In genomic region chr4:31194823-31195222, GRCh38 we compare ENCODE assay signal across 32 cellular contexts.
A peak's percentile ranks its signal among the peaks of the same experiment; 100 is the strongest.
DNase-seq lines count a peak whose midpoint lies in the region; FAIRE-seq and TF ChIP-seq lines count a peak whose summit lies in the region.
"Had no signal": no experiment of that assay in that cellular context is flagged by ENCODE, and none has a peak within 500 bp of the region (broad histone marks: within the 10 kb centered on the region; RNA-seq: fewer than 3 reads in every experiment).

No MANE protein-coding gene starts in this region.

- H3K27ac Mint-ChIP-seq in MCF 10A (ENCODE audit: low read depth, unreplicated experiment): peak overlapping the region; percentile 27
- H3K27ac Mint-ChIP-seq in type B pancreatic cell: no peak overlapping the region
- H3K27ac Mint-ChIP-seq in glutamatergic neuron (ENCODE audit: unreplicated experiment): no peak overlapping the region
- H3K27ac Mint-ChIP-seq: activated CD4-positive, alpha-beta T cell treated with anti-CD3 and anti-CD28 coated beads, Interleukin-2, amount 10 ng/mL, durations not matched to agents 24 days and 14 days; activated T-helper 2 cell treated with anti-CD3 and anti-CD28 coated beads, Interferon-gamma antibody, Interleukin-2, Interleukin-4, amounts not matched to agents 10 μg/mL and 5 μg/mL and 100 μg/mL, durations not matched to agents 14 hours and 24 hours and 36 hours; CD14-positive monocyte; neural progenitor cell; T-cell had no signal

- WGBS in mammary epithelial cell (ENCODE audit: low coverage, missing lambda C conversion rate): 36% methylated on average over 3 of the region's 3 CpGs
- 64 to 67% methylated on average over 3 of the region's 3 CpGs for WGBS in sigmoid colon, 2 donors

- no peak for TF ChIP-seq EP300 in sigmoid colon (IDR thresholded peaks at IDR 0.05)

- intact Hi-C loops in MCF 10A (cut with micrococcal nuclease): no loop called here
- intact Hi-C loops in mammary epithelial cell (cut with micrococcal nuclease): no loop called here
- intact Hi-C loops in sigmoid colon (cut with DNase I): no loop called here

- H3K4me1 ChIP-seq in mammary epithelial cell (ENCODE audit: insufficient read depth, low read length) (no peaks in the 10 kb centered on the region), sigmoid colon (no peaks in the 10 kb centered on the region)
- H3K4me1 ChIP-seq: right atrium auricular region, SJSA1, suprapubic skin had no signal

- H3K27ac ChIP-seq in mammary epithelial cell (ENCODE audit: insufficient read depth, low read depth, low read length) (no peak overlapping the region), sigmoid colon (no peak overlapping the region)
- H3K27ac ChIP-seq: GM23248, neural progenitor cell, pancreas, right atrium auricular region, SJSA1, suprapubic skin had no signal

- no peak overlapping the region for H3K4me3 Mint-ChIP-seq in MCF 10A (ENCODE audit: unreplicated experiment)
- no peak overlapping the region for H3K4me3 Mint-ChIP-seq in type B pancreatic cell
- H3K4me3 Mint-ChIP-seq in glutamatergic neuron (ENCODE audit: unreplicated experiment): no peak overlapping the region
- H3K4me3 Mint-ChIP-seq: activated CD4-positive, alpha-beta T cell treated with anti-CD3 and anti-CD28 coated beads, Interleukin-2, amount 10 ng/mL, durations not matched to agents 24 days and 14 days; CD14-positive monocyte; neural progenitor cell; T-cell had no signal

- no peak overlapping the region for H3K4me3 ChIP-seq in mammary epithelial cell (replicated peaks in 1 of 3; ENCODE audit: insufficient read depth in 1 of 3, low read depth in 2 of 3, low read length in 3 of 3)
- no peak overlapping the region for H3K4me3 ChIP-seq in bronchial epithelial cell (ENCODE audit: low read depth, low read length)
- H3K4me3 ChIP-seq in sigmoid colon: no peak overlapping the region
- H3K4me3 ChIP-seq: GM23248, neural progenitor cell, pancreas, right atrium auricular region, SJSA1, suprapubic skin had no signal

- in situ Hi-C loops in mammary epithelial cell (cut with MboI; ENCODE audit: low sequenced_read_pairs in 2 of 2): no loop called here

- BruUV-seq in MCF 10A (replicated peaks; lab: Mats Ljungman, UMichigan): no TSS peak
- no TSS peak for BruUV-seq in mammary epithelial cell (replicated peaks; lab: Mats Ljungman, UMichigan)

- H2AFZ ChIP-seq in mammary epithelial cell (ENCODE audit: low read depth, low read length): no peak overlapping the region
- H2AFZ ChIP-seq: GM23248, neural progenitor cell had no signal

- DNase-seq in MCF 10A (ENCODE audit: unreplicated experiment) (peak; percentile 44), mammary epithelial cell (no peak), NCI-H345 (lab: John Stamatoyannopoulos, UW) (peak; percentile 52), bronchial epithelial cell (ENCODE audit: low read depth) (peak; percentile 7), type B pancreatic cell (ENCODE audit: extremely low spot score, unreplicated experiment) (no peak), glutamatergic neuron (no peak), SK-N-DZ (ENCODE audit: low spot score) (no peak), sigmoid colon (no peak)
- DNase-seq: activated CD4-positive, alpha-beta T cell treated with anti-CD3 and anti-CD28 coated beads, Interleukin-2, amount 10 ng/mL, durations not matched to agents 24 days and 14 days; activated CD8-positive, alpha-beta memory T cell treated with anti-CD3 and anti-CD28 coated beads for 24 hours; activated naive CD4-positive, alpha-beta T cell treated with anti-CD3 and anti-CD28 coated beads, Interleukin-2, amount 50 U/mL, for 16 hours; activated T-cell treated with anti-CD3 and anti-CD28 coated beads for 4 hours; amygdala; Calu3; DMS79 treated with DMSO at 0.1 percent for 48 hours; GDM1; GM23248; islet precursor cell; left ventricle myocardium superior; NCI-H2171 treated with DMSO at 0.1 percent for 48 hours; NCI-H526 treated with DMSO at 0.1 percent for 48 hours; pancreas; stimulated activated CD4-positive, alpha-beta T cell treated with anti-CD3 and anti-CD28 coated beads, Interleukin-1b, Interleukin-23, amount 100 ng/mL, for 48 hours; stimulated activated naive CD4-positive, alpha-beta T cell treated with Interleukin-2 at 50 U/mL for 16 hours; T-cell had no signal

- H3K4me2 ChIP-seq in mammary epithelial cell (ENCODE audit: insufficient read depth, low read depth, low read length): no peak overlapping the region
- H3K4me2 ChIP-seq: neural progenitor cell had no signal

- no peak for FAIRE-seq in bronchial epithelial cell (lab: Jason Lieb, UNC)
- FAIRE-seq: A204.1, pancreas had no signal

- no peaks in the 10 kb centered on the region for H3K36me3 Mint-ChIP-seq in MCF 10A (ENCODE audit: insufficient read depth, unreplicated experiment)
- H3K36me3 Mint-ChIP-seq in type B pancreatic cell: peaks cover under 1% of the 10 kb centered on the region
- peaks cover 12% of the 10 kb centered on the region for H3K36me3 Mint-ChIP-seq in glutamatergic neuron (ENCODE audit: unreplicated experiment)
- H3K36me3 Mint-ChIP-seq: CD14-positive monocyte, neural progenitor cell, T-cell had no signal

- no peaks in the 10 kb centered on the region for H3K27me3 ChIP-seq in mammary epithelial cell (ENCODE audit: insufficient read depth, low read length)
- H3K27me3 ChIP-seq in bronchial epithelial cell (ENCODE audit: control insufficient read depth, insufficient read depth, low read length): no peaks in the 10 kb centered on the region
- no peaks in the 10 kb centered on the region for H3K27me3 ChIP-seq in sigmoid colon
- H3K27me3 ChIP-seq: neural progenitor cell, right atrium auricular region, SJSA1, suprapubic skin had no signal

- dilution Hi-C loops in mammary epithelial cell (cut with HindIII; ENCODE audit: low sequenced_read_pairs): no loop called here

- TF ChIP-seq POLR2A in sigmoid colon (IDR thresholded peaks at IDR 0.05): no peak

- no peak overlapping the region for H3K9ac ChIP-seq in mammary epithelial cell (ENCODE audit: insufficient read depth, low read length)
- H3K9ac ChIP-seq: GM23248, neural progenitor cell had no signal

- H3K79me2 ChIP-seq in mammary epithelial cell (ENCODE audit: insufficient read depth, low read length): no peaks in the 10 kb centered on the region

- H3K27me3 Mint-ChIP-seq in MCF 10A (ENCODE audit: insufficient read depth, unreplicated experiment) (no peaks in the 10 kb centered on the region), type B pancreatic cell (no peaks in the 10 kb centered on the region), glutamatergic neuron (ENCODE audit: unreplicated experiment) (no peaks in the 10 kb centered on the region)
- H3K27me3 Mint-ChIP-seq: activated CD4-positive, alpha-beta T cell treated with anti-CD3 and anti-CD28 coated beads, Interleukin-2, amount 10 ng/mL, durations not matched to agents 24 days and 14 days; T-cell had no signal

- CTCF ChIA-PET in MCF 10A (lab: Yijun Ruan, JAX) (no interaction called here), mammary epithelial cell (lab: Charles Lee; ENCODE audit: low non-redundant PET) (no interaction called here)

- H3K9me3 Mint-ChIP-seq in MCF 10A (ENCODE audit: unreplicated experiment) (peaks cover 8% of the 10 kb centered on the region), type B pancreatic cell (peaks cover 6% of the 10 kb centered on the region), glutamatergic neuron (ENCODE audit: unreplicated experiment) (peaks cover 2% of the 10 kb centered on the region)

- H3K4me1 Mint-ChIP-seq in MCF 10A (ENCODE audit: insufficient read depth, unreplicated experiment) (peaks cover 6% of the 10 kb centered on the region), type B pancreatic cell (ENCODE audit: unreplicated experiment) (peaks cover 10% of the 10 kb centered on the region), glutamatergic neuron (ENCODE audit: low read depth, unreplicated experiment) (peaks cover 4% of the 10 kb centered on the region)
- H3K4me1 Mint-ChIP-seq: activated CD4-positive, alpha-beta T cell treated with anti-CD3 and anti-CD28 coated beads, Interleukin-2, amount 10 ng/mL, durations not matched to agents 24 days and 14 days; CD14-positive monocyte; T-cell had no signal

- TF ChIP-seq CTCF in MCF 10A (IDR thresholded peaks at IDR 0.05; ENCODE audit: unreplicated experiment) (no peak), mammary epithelial cell (conservative IDR thresholded peaks at IDR 0.05 in 1 of 2, IDR thresholded peaks at IDR 0.05 in 1 of 2; ENCODE audit: extremely low read depth in 1 of 2, insufficient read depth in 1 of 2, low read depth in 1 of 2, low read length in 2 of 2) (no peak), bronchial epithelial cell (IDR thresholded peaks at IDR 0.05; ENCODE audit: insufficient read depth, low read length, severe bottlenecking) (no peak), type B pancreatic cell (conservative IDR thresholded peaks at IDR 0.05) (no peak), glutamatergic neuron (IDR thresholded peaks at IDR 0.05; ENCODE audit: partially characterized antibody, unreplicated experiment) (no peak), sigmoid colon (IDR thresholded peaks at IDR 0.05) (no peak)

- H3K36me3 ChIP-seq in mammary epithelial cell (ENCODE audit: insufficient read depth, low read length) (no peaks in the 10 kb centered on the region), bronchial epithelial cell (ENCODE audit: control insufficient read depth, insufficient read depth, low read length) (no peaks in the 10 kb centered on the region), sigmoid colon (no peaks in the 10 kb centered on the region)
- H3K36me3 ChIP-seq: neural progenitor cell, pancreas, right atrium auricular region, SJSA1, suprapubic skin had no signal

- H4K20me1 ChIP-seq in mammary epithelial cell (ENCODE audit: insufficient read depth, low read length): no peaks in the 10 kb centered on the region

- POLR2A ChIA-PET in MCF 10A (lab: Yijun Ruan, JAX): no interaction called here

- H3K9me3 ChIP-seq in mammary epithelial cell (replicated peaks; ENCODE audit: insufficient read depth, low read length) (no peaks in the 10 kb centered on the region), sigmoid colon (peaks cover 0 to 6% (median 0%) of the 10 kb centered on the region in 4 donors)
- H3K9me3 ChIP-seq: pancreas, SJSA1, suprapubic skin had no signal

Comparison
In these comparisons a context has a peak if more than half of its experiments do, and no peak if none do; other contexts are left out.
1. DNase-seq: peak in MCF 10A (single experiment), NCI-H345 (single experiment) and bronchial epithelial cell (single experiment); none in mammary epithelial cell (single experiment), type B pancreatic cell (single experiment), glutamatergic neuron (single experiment), SK-N-DZ (single experiment) and sigmoid colon (single experiment).